Comparison of ENCODE assay signal across 1 cellular context in the genomic region with DNA sequence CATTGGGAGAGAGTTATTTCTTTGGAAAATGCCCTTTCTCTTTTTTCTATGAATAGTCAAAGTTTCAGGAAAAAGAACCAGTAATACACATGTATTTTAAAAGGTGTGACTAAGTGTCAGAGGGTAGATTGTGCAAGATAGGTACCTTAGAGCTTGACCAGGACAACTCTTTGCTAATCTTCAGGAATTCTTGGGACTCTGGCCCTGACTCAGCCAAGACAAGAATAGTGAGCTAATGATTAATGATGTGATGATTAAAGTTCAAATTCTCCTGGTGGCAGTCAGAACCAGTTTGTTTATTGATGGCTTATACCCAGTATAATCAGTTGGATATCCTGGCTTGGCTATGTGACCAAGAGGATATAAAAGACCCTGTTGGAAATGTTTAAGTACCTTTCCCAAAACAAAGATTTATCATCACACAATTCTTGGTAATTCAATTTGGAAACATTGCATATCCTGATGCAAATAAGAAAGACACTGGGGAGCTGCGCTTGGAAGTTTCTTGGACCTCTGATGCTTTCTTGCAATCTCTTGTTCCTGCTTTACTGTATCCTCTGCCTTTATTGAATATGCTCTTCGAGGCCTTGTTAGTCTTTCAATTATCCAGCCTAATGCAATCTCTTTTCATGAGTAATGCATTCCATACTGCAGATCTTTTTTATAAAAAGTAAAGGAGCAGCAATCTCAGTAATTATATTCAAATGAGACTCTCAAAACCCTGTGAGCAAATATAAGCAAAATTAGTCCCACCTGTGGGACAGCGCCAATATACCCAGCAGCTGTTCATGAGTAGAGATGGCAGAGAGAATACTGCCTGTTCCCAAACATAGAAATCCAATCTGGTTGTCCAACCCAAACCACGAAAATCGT.
TF ChIP-seq lines count a peak whose summit lies in the region.

No MANE protein-coding gene starts in this region.

TF ChIP-seq in HepG2, 621 proteins besides CTCF, POLR2A, EP300 and RAD21 (continued from another document and continues in another):
- TF ChIP-seq, protein P1, sequence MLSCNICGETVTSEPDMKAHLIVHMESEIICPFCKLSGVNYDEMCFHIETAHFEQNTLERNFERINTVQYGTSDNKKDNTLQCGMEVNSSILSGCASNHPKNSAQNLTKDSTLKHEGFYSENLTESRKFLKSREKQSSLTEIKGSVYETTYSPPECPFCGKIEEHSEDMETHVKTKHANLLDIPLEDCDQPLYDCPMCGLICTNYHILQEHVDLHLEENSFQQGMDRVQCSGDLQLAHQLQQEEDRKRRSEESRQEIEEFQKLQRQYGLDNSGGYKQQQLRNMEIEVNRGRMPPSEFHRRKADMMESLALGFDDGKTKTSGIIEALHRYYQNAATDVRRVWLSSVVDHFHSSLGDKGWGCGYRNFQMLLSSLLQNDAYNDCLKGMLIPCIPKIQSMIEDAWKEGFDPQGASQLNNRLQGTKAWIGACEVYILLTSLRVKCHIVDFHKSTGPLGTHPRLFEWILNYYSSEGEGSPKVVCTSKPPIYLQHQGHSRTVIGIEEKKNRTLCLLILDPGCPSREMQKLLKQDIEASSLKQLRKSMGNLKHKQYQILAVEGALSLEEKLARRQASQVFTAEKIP (CRISPR knock-in tag; IDR thresholded peaks at IDR 0.05; ENCODE audit: borderline replicate concordance) = no peak
- peak; percentile 87 for TF ChIP-seq HNF4A (CRISPR knock-in tag; IDR thresholded peaks at IDR 0.05)
- peak; percentile 48; the same call in 1 of the 2 replicates for TF ChIP-seq SIX1 (CRISPR knock-in tag; IDR thresholded peaks at IDR 0.05; ENCODE audit: borderline replicate concordance)
- 0 out of 2 replicates have a peak, but pooled peaks have one; percentile 59 for TF ChIP-seq NCOA1 (CRISPR knock-in tag; IDR thresholded peaks at IDR 0.05)
- TF ChIP-seq MED1 (CRISPR knock-in tag; IDR thresholded peaks at IDR 0.05) = no peak; the same call in 1 of the 2 replicates
- TF ChIP-seq PPARG (CRISPR knock-in tag; conservative IDR thresholded peaks at IDR 0.05) = peak; percentile 27; the same call in 1 of the 2 replicates
- TF ChIP-seq, protein P2, sequence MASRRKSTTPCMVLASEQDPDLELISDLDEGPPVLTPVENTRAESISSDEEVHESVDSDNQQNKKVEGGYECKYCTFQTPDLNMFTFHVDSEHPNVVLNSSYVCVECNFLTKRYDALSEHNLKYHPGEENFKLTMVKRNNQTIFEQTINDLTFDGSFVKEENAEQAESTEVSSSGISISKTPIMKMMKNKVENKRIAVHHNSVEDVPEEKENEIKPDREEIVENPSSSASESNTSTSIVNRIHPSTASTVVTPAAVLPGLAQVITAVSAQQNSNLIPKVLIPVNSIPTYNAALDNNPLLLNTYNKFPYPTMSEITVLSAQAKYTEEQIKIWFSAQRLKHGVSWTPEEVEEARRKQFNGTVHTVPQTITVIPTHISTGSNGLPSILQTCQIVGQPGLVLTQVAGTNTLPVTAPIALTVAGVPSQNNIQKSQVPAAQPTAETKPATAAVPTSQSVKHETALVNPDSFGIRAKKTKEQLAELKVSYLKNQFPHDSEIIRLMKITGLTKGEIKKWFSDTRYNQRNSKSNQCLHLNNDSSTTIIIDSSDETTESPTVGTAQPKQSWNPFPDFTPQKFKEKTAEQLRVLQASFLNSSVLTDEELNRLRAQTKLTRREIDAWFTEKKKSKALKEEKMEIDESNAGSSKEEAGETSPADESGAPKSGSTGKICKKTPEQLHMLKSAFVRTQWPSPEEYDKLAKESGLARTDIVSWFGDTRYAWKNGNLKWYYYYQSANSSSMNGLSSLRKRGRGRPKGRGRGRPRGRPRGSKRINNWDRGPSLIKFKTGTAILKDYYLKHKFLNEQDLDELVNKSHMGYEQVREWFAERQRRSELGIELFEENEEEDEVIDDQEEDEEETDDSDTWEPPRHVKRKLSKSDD (CRISPR knock-in tag; IDR thresholded peaks at IDR 0.05; ENCODE audit: low read depth) = no peak
- TF ChIP-seq ZNF552 (CRISPR knock-in tag; IDR thresholded peaks at IDR 0.05; ENCODE audit: borderline replicate concordance) = no peak
- peak; percentile 65 for TF ChIP-seq PITX1 (CRISPR knock-in tag; IDR thresholded peaks at IDR 0.05)
- TF ChIP-seq, protein P3, sequence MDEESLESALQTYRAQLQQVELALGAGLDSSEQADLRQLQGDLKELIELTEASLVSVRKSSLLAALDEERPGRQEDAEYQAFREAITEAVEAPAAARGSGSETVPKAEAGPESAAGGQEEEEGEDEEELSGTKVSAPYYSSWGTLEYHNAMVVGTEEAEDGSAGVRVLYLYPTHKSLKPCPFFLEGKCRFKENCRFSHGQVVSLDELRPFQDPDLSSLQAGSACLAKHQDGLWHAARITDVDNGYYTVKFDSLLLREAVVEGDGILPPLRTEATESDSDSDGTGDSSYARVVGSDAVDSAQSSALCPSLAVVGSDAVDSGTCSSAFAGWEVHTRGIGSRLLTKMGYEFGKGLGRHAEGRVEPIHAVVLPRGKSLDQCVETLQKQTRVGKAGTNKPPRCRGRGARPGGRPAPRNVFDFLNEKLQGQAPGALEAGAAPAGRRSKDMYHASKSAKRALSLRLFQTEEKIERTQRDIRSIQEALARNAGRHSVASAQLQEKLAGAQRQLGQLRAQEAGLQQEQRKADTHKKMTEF (CRISPR knock-in tag; IDR thresholded peaks at IDR 0.05) = peak; percentile 37; the same call in 1 of the 2 replicates
- no peak for TF ChIP-seq ZNF567 (CRISPR knock-in tag; IDR thresholded peaks at IDR 0.05; ENCODE audit: borderline replicate concordance)
- TF ChIP-seq CREB1 (IDR thresholded peaks at IDR 0.05) = no peak
- TF ChIP-seq CREB1 (CRISPR knock-in tag; IDR thresholded peaks at IDR 0.05) = peak; percentile 52; the same call in 1 of the 2 replicates
- TF ChIP-seq, protein P4, sequence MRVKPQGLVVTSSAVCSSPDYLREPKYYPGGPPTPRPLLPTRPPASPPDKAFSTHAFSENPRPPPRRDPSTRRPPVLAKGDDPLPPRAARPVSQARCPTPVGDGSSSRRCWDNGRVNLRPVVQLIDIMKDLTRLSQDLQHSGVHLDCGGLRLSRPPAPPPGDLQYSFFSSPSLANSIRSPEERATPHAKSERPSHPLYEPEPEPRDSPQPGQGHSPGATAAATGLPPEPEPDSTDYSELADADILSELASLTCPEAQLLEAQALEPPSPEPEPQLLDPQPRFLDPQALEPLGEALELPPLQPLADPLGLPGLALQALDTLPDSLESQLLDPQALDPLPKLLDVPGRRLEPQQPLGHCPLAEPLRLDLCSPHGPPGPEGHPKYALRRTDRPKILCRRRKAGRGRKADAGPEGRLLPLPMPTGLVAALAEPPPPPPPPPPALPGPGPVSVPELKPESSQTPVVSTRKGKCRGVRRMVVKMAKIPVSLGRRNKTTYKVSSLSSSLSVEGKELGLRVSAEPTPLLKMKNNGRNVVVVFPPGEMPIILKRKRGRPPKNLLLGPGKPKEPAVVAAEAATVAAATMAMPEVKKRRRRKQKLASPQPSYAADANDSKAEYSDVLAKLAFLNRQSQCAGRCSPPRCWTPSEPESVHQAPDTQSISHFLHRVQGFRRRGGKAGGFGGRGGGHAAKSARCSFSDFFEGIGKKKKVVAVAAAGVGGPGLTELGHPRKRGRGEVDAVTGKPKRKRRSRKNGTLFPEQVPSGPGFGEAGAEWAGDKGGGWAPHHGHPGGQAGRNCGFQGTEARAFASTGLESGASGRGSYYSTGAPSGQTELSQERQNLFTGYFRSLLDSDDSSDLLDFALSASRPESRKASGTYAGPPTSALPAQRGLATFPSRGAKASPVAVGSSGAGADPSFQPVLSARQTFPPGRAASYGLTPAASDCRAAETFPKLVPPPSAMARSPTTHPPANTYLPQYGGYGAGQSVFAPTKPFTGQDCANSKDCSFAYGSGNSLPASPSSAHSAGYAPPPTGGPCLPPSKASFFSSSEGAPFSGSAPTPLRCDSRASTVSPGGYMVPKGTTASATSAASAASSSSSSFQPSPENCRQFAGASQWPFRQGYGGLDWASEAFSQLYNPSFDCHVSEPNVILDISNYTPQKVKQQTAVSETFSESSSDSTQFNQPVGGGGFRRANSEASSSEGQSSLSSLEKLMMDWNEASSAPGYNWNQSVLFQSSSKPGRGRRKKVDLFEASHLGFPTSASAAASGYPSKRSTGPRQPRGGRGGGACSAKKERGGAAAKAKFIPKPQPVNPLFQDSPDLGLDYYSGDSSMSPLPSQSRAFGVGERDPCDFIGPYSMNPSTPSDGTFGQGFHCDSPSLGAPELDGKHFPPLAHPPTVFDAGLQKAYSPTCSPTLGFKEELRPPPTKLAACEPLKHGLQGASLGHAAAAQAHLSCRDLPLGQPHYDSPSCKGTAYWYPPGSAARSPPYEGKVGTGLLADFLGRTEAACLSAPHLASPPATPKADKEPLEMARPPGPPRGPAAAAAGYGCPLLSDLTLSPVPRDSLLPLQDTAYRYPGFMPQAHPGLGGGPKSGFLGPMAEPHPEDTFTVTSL (CRISPR knock-in tag; IDR thresholded peaks at IDR 0.05; ENCODE audit: borderline replicate concordance) = peak; percentile 85
- TF ChIP-seq KDM6A (CRISPR knock-in tag; IDR thresholded peaks at IDR 0.05; ENCODE audit: low read depth) = 0 out of 2 replicates have a peak, but pooled peaks have one; percentile 37
- peak; percentile 28; the same call in 1 of the 2 replicates for TF ChIP-seq ATF1 (CRISPR knock-in tag; IDR thresholded peaks at IDR 0.05)
- TF ChIP-seq HNF4G (IDR thresholded peaks at IDR 0.05; ENCODE audit: borderline replicate concordance, low read depth, low read length) = peak; percentile 83
- TF ChIP-seq HNF4G (CRISPR knock-in tag; IDR thresholded peaks at IDR 0.05; ENCODE audit: borderline replicate concordance, low read depth) = peak; percentile 42; the same call in 1 of the 2 replicates
- no peak for TF ChIP-seq ZNF160 (CRISPR knock-in tag; IDR thresholded peaks at IDR 0.05)
- TF ChIP-seq TEAD3 (CRISPR knock-in tag; optimal IDR thresholded peaks at IDR 0.05; ENCODE audit: borderline replicate concordance) = peak; percentile 79
- TF ChIP-seq KAT8 (CRISPR knock-in tag; IDR thresholded peaks at IDR 0.05) = peak; percentile 55; the same call in 1 of the 2 replicates
- TF ChIP-seq NFIC (IDR thresholded peaks at IDR 0.05; ENCODE audit: low read length) = peak; percentile 74
- no peak for TF ChIP-seq ZNF34 (CRISPR knock-in tag; IDR thresholded peaks at IDR 0.05; ENCODE audit: borderline replicate concordance)
- TF ChIP-seq TBX2 (CRISPR knock-in tag; IDR thresholded peaks at IDR 0.05; ENCODE audit: borderline replicate concordance) = peak; percentile 82
- TF ChIP-seq NR2F2 (IDR thresholded peaks at IDR 0.05; ENCODE audit: borderline replicate concordance, low read depth) = peak; percentile 72
- TF ChIP-seq, protein P5, sequence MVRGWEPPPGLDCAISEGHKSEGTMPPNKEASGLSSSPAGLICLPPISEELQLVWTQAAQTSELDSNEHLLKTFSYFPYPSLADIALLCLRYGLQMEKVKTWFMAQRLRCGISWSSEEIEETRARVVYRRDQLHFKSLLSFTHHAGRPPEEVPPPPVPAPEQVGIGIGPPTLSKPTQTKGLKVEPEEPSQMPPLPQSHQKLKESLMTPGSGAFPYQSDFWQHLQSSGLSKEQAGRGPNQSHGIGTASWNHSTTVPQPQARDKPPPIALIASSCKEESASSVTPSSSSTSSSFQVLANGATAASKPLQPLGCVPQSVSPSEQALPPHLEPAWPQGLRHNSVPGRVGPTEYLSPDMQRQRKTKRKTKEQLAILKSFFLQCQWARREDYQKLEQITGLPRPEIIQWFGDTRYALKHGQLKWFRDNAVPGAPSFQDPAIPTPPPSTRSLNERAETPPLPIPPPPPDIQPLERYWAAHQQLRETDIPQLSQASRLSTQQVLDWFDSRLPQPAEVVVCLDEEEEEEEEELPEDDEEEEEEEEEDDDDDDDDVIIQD (CRISPR knock-in tag; IDR thresholded peaks at IDR 0.05; ENCODE audit: low read depth) = peak; percentile 81
- TF ChIP-seq HDAC1 (CRISPR knock-in tag; IDR thresholded peaks at IDR 0.05) = peak; percentile 35; the same call in 1 of the 2 replicates
- TF ChIP-seq, protein P6, sequence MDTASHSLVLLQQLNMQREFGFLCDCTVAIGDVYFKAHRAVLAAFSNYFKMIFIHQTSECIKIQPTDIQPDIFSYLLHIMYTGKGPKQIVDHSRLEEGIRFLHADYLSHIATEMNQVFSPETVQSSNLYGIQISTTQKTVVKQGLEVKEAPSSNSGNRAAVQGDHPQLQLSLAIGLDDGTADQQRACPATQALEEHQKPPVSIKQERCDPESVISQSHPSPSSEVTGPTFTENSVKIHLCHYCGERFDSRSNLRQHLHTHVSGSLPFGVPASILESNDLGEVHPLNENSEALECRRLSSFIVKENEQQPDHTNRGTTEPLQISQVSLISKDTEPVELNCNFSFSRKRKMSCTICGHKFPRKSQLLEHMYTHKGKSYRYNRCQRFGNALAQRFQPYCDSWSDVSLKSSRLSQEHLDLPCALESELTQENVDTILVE (CRISPR knock-in tag; IDR thresholded peaks at IDR 0.05) = no peak; the same call in 1 of the 2 replicates
- peak; percentile 70; the same call in 1 of the 2 replicates for TF ChIP-seq ZNF614 (CRISPR knock-in tag; IDR thresholded peaks at IDR 0.05; ENCODE audit: borderline replicate concordance)
- TF ChIP-seq FOSL1 (CRISPR knock-in tag; IDR thresholded peaks at IDR 0.05; ENCODE audit: borderline replicate concordance) = peak; percentile 48; the same call in 1 of the 2 replicates
- no peak for TF ChIP-seq CBFB (CRISPR knock-in tag; IDR thresholded peaks at IDR 0.05)
- TF ChIP-seq, protein P7, sequence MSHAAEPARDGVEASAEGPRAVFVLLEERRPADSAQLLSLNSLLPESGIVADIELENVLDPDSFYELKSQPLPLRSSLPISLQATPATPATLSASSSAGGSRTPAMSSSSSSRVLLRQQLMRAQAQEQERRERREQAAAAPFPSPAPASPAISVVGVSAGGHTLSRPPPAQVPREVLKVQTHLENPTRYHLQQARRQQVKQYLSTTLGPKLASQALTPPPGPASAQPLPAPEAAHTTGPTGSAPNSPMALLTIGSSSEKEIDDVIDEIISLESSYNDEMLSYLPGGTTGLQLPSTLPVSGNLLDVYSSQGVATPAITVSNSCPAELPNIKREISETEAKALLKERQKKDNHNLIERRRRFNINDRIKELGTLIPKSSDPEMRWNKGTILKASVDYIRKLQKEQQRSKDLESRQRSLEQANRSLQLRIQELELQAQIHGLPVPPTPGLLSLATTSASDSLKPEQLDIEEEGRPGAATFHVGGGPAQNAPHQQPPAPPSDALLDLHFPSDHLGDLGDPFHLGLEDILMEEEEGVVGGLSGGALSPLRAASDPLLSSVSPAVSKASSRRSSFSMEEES (CRISPR knock-in tag; IDR thresholded peaks at IDR 0.05) = 0 out of 2 replicates have a peak, but pooled peaks have one; percentile 22
- peak; percentile 74 for TF ChIP-seq CREM (IDR thresholded peaks at IDR 0.05)
- TF ChIP-seq CREM (CRISPR knock-in tag; IDR thresholded peaks at IDR 0.05) = no peak
- TF ChIP-seq, protein P8, sequence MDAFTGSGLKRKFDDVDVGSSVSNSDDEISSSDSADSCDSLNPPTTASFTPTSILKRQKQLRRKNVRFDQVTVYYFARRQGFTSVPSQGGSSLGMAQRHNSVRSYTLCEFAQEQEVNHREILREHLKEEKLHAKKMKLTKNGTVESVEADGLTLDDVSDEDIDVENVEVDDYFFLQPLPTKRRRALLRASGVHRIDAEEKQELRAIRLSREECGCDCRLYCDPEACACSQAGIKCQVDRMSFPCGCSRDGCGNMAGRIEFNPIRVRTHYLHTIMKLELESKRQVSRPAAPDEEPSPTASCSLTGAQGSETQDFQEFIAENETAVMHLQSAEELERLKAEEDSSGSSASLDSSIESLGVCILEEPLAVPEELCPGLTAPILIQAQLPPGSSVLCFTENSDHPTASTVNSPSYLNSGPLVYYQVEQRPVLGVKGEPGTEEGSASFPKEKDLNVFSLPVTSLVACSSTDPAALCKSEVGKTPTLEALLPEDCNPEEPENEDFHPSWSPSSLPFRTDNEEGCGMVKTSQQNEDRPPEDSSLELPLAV (CRISPR knock-in tag; conservative IDR thresholded peaks at IDR 0.05; ENCODE audit: low read depth) = no peak
- 0 out of 2 replicates have a peak, but pooled peaks have one; percentile 56 for TF ChIP-seq ZNF878 (CRISPR knock-in tag; IDR thresholded peaks at IDR 0.05)
- TF ChIP-seq SOX13 (IDR thresholded peaks at IDR 0.05) = no peak
- peak in 1 of 2 experiments; percentile 84; a peak in 2 of 4 replicates for TF ChIP-seq SOX13 (CRISPR knock-in tag; conservative IDR thresholded peaks at IDR 0.05 in 1 of 2, IDR thresholded peaks at IDR 0.05 in 1 of 2)
- TF ChIP-seq NCOR1 (IDR thresholded peaks at IDR 0.05; ENCODE audit: borderline replicate concordance, low read length) = peak; percentile 74; the same call in 1 of the 2 replicates
